37 cellular contexts compared by ENCODE assay signal in the genomic region with DNA sequence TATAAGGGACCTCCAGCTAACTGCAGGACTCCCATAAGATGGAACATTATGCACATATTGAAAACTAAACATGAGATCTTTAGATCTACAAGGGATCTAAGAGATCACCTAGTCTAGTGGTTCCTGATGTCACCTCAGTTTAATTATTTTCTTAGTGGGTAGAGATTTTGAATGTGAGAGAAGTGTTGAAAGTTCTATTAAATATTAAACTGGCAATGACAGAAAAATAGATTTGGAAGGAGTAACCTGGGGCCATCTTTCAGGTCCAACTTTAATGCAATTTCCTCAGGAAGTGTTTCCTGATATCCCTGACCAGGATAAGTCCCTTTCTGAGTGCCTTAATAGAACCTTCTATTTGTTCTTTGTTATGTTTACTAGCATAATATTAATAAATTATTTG. TPM values are rescaled to one million over a fixed set of nuclear protein-coding genes. Genes with fewer than 3 reads are reported as not detected.
DNase-seq lines count a peak whose midpoint lies in the region; ATAC-seq and TF ChIP-seq lines count a peak whose summit lies in the region.
"Had no signal": no experiment of that assay in that cellular context is flagged by ENCODE, and none has a peak within 500 bp of the region (broad histone marks: within the 10 kb centered on the region; RNA-seq: fewer than 3 reads in every experiment).

No MANE protein-coding gene starts in this region.

- no peaks in the 10 kb centered on the region for H3K36me3 ChIP-seq in right lobe of liver
- no peaks in the 10 kb centered on the region for H3K36me3 ChIP-seq in CD4-positive, alpha-beta memory T cell (ENCODE audit: insufficient read depth, low read length)
- H3K36me3 ChIP-seq: breast epithelium, prostate gland, sigmoid colon, thyroid gland, uterus had no signal

- no peaks in the 10 kb centered on the region for H3K27me3 ChIP-seq in right lobe of liver
- peaks cover 4% of the 10 kb centered on the region for H3K27me3 ChIP-seq in CD4-positive, alpha-beta memory T cell (ENCODE audit: insufficient read depth, low read length)
- H3K27me3 ChIP-seq: breast epithelium, sigmoid colon, thyroid gland, uterus had no signal

- peaks cover 0 to 5% (median 0%) of the 10 kb centered on the region in 8 donors for H3K9me3 Mint-ChIP-seq in CD4-positive, alpha-beta memory T cell
- H3K9me3 Mint-ChIP-seq: activated T-cell treated with anti-CD3 and anti-CD28 coated beads, Interleukin-2, amount 50 U/mL, for 24 hours; CD8-positive, alpha-beta T cell had no signal

- POLR2A ChIA-PET in CD4-positive, alpha-beta memory T cell (lab: Charles Lee; ENCODE audit: partially characterized antibody): no interaction called here

- no peak for TF ChIP-seq CTCF in right lobe of liver (IDR thresholded peaks at IDR 0.05)

- peaks cover 0 to 79% (median 22%) of the 10 kb centered on the region in 4 donors for H3K4me1 ChIP-seq in right lobe of liver
- H3K4me1 ChIP-seq in CD4-positive, alpha-beta memory T cell (ENCODE audit: insufficient read depth, low read length): no peaks in the 10 kb centered on the region
- H3K4me1 ChIP-seq: breast epithelium, prostate gland, sigmoid colon, thyroid gland, uterus had no signal

- no peak overlapping the region for H3K27ac Mint-ChIP-seq in CD4-positive, alpha-beta memory T cell
- H3K27ac Mint-ChIP-seq: activated naive CD8-positive, alpha-beta T cell; activated T-cell treated with anti-CD3 and anti-CD28 coated beads, Interleukin-2, amount 50 U/mL, for 24 hours; B cell; CD8-positive, alpha-beta T cell; natural killer cell; T-helper 17 cell had no signal

- H3K27me3 Mint-ChIP-seq in CD4-positive, alpha-beta memory T cell: peaks cover 5 to 8% of the 10 kb centered on the region in 2 donors
- H3K27me3 Mint-ChIP-seq: T-helper 17 cell had no signal

- peak overlapping the region in 2 of 3 donors; percentile 34 to 60 for H3K27ac ChIP-seq in right lobe of liver
- H3K27ac ChIP-seq in CD4-positive, alpha-beta memory T cell (ENCODE audit: low read depth, low read length): no peak overlapping the region
- H3K27ac ChIP-seq: breast epithelium, HL-60, PC-9, prostate gland, sigmoid colon, thyroid gland, uterus had no signal

- no peaks in the 10 kb centered on the region for H3K36me3 Mint-ChIP-seq in CD4-positive, alpha-beta memory T cell
- H3K36me3 Mint-ChIP-seq: CD8-positive, alpha-beta T cell; natural killer cell had no signal

- H3K4me3 ChIP-seq in right lobe of liver: no peak overlapping the region
- H3K4me3 ChIP-seq in CD4-positive, alpha-beta memory T cell (ENCODE audit: low read length in 2 of 2): no peak overlapping the region
- H3K4me3 ChIP-seq: breast epithelium, mucosa of descending colon, PC-9, prostate gland, sigmoid colon, thyroid gland, uterus had no signal

- CTCF ChIA-PET in CD4-positive, alpha-beta memory T cell (lab: Charles Lee; ENCODE audit: partially characterized antibody): no interaction called here

- intact Hi-C loops in right lobe of liver (cut with DNase I): no loop called here
- intact Hi-C loops in CD4-positive, alpha-beta memory T cell (cut with micrococcal nuclease): no loop called here

- DNase-seq in right lobe of liver: no peak
- no peak for DNase-seq in CD4-positive, alpha-beta memory T cell
- DNase-seq: ACHN; activated CD4-positive, CD25-positive, alpha-beta regulatory T cell; activated effector memory CD4-positive, alpha-beta T cell treated with anti-CD3 and anti-CD28 coated beads, Interleukin-2, amount 50 U/mL, for 16 hours; activated T-cell treated with anti-CD3 and anti-CD28 coated beads, Interleukin-2, amount 50 U/mL, for 24 hours; CD8-positive, alpha-beta T cell; foreskin melanocyte; KG1; mammary epithelial cell; mucosa of descending colon; natural killer cell; NCI-H1092 treated with DMSO at 0.1 percent for 48 hours; NCI-H1930; NCI-H2171 treated with DMSO at 0.1 percent for 48 hours; NCI-H510A treated with DMSO at 0.1 percent for 48 hours; NK-92 treated with Interleukin-12 subunit alpha and Interleukin-12 subunit beta, amount 100 ng/mL, for 24 hours; occipital lobe; PC-9; sigmoid colon; stimulated activated CD4-positive, alpha-beta T cell treated with anti-CD3 and anti-CD28 coated beads, Interleukin-12 subunit alpha, Interleukin-12 subunit beta, amount 100 ng/mL, for 4 hours; stimulated activated CD4-positive, alpha-beta T cell treated with anti-CD3 and anti-CD28 coated beads, Interleukin-2, amount 100 ng/mL, for 48 hours; T-helper 17 cell; thyroid gland; uterus had no signal

- H3K4me3 Mint-ChIP-seq in CD4-positive, alpha-beta memory T cell: no peak overlapping the region
- H3K4me3 Mint-ChIP-seq: activated naive CD8-positive, alpha-beta T cell; activated T-cell treated with anti-CD3 and anti-CD28 coated beads, Interleukin-2, amount 50 U/mL, for 24 hours; B cell; CD8-positive, alpha-beta T cell; natural killer cell; T-helper 17 cell had no signal

- H3K9me3 ChIP-seq in right lobe of liver: no peaks in the 10 kb centered on the region
- no peaks in the 10 kb centered on the region for H3K9me3 ChIP-seq in CD4-positive, alpha-beta memory T cell (ENCODE audit: control insufficient read depth in 1 of 2, low read length in 2 of 2)
- H3K9me3 ChIP-seq: breast epithelium, mucosa of descending colon, prostate gland, sigmoid colon, thyroid gland, uterus had no signal

- ATAC-seq in GM19043 (IDR thresholded peaks at IDR 0.05; ENCODE audit: low read depth, unreplicated experiment) (peak; percentile 83), GM21737 (IDR thresholded peaks at IDR 0.05; ENCODE audit: unreplicated experiment) (peak; percentile 71), HG03159 (IDR thresholded peaks at IDR 0.05; ENCODE audit: unreplicated experiment) (peak; percentile 72), right lobe of liver (peak in 3 of 4 donors; percentile 17 to 43 (median 43)), GM18505 (IDR thresholded peaks at IDR 0.05; ENCODE audit: unreplicated experiment) (no peak), GM18868 (IDR thresholded peaks at IDR 0.05; ENCODE audit: unreplicated experiment) (no peak)
- ATAC-seq: CD8-positive, alpha-beta T cell; mucosa of descending colon; natural killer cell; Right ventricle myocardium inferior; SK-N-SH treated with all-trans-retinoic acid at 6 μM for 48 hours; T-helper 17 cell had no signal

- H3K4me1 Mint-ChIP-seq in CD4-positive, alpha-beta memory T cell: no peaks in the 10 kb centered on the region
- H3K4me1 Mint-ChIP-seq: B cell, natural killer cell, T-helper 17 cell had no signal

- TF ChIP-seq POLR2A in right lobe of liver (IDR thresholded peaks at IDR 0.05): no peak
- TF ChIP-seq POLR2A in GM18505 (IDR thresholded peaks at IDR 0.05; ENCODE audit: borderline replicate concordance, extremely low read depth, insufficient read depth, insufficient read length): no peak

RNA-seq across cellular contexts. Expression of a gene that starts 29.1 kb away (rescaled TPM):
- 1,000 to 10,000 TPM; 1,066 to 2,150 (median 1,343) TPM for total RNA-seq in right lobe of liver
- under 1 TPM in 1 of 2 experiments, not detected in 1; 0.44 TPM for total RNA-seq in CD4-positive, alpha-beta memory T cell
- polyA plus RNA-seq in CD4-positive, alpha-beta memory T cell: not detected

RNA-seq across cellular contexts. Expression of a gene that starts 50.7 kb away (rescaled TPM):
- 10 to 100 TPM; 16.1 to 20.6 (median 17.5) TPM for total RNA-seq in right lobe of liver
- 10 to 100 TPM; 30.2 to 32.8 TPM for total RNA-seq in CD4-positive, alpha-beta memory T cell
- 10 to 100 TPM; 25.0 to 28.5 TPM for polyA plus RNA-seq in CD4-positive, alpha-beta memory T cell

Comparison
In these comparisons a context has a peak if more than half of its experiments do, and no peak if none do; other contexts are left out.
1. ATAC-seq: peak in GM19043 (single experiment), GM21737 (single experiment), HG03159 (single experiment) and right lobe of liver (3 of 4); none in GM18505 (single experiment) and GM18868 (single experiment).
2. RNA of a gene that starts 29.1 kb away (total RNA-seq): 1,066 to 2,150 TPM in right lobe of liver; 0.44 TPM in CD4-positive, alpha-beta memory T cell; every median in the first group is over 100 times any median in the second.